ENCODE assay signal across 23 cellular contexts in the genomic region with DNA sequence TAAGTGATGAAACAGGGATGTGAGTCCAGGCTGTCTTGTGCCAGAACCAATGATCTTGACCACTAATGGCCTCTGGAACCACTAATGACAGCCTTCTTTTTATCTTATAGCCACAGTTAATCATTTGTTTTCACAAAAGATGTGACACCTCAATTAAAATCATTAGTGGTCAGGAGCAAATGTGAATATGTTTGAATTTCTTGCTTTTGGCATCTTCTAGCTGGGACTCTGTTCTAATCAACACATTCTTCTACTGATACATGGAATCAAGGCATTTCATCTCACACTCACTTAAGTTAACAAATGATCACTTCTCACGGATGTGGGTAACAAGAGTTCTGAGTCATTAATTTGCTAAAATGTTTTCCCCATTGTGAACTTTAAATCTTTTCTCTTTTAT.
A peak's percentile ranks its signal among the peaks of the same experiment; 100 is the strongest.
DNase-seq lines count a peak whose midpoint lies in the region; ATAC-seq, FAIRE-seq and TF ChIP-seq lines count a peak whose summit lies in the region.
"Had no signal": no experiment of that assay in that cellular context is flagged by ENCODE, and none has a peak within 500 bp of the region (broad histone marks: within the 10 kb centered on the region; RNA-seq: fewer than 3 reads in every experiment).

No MANE protein-coding gene starts in this region.

- 49 to 57% methylated on average over 1 of the region's 1 CpG for WGBS in tibial nerve, 2 donors

- H3K27ac ChIP-seq in tibial nerve, result peak overlapping the region in 3 of 4 donors; percentile 62 to 90 (median 90)
- H3K27ac ChIP-seq: brain microvascular endothelial cell had no signal

- TF ChIP-seq CTCF in tibial nerve (IDR thresholded peaks at IDR 0.05) (no peak), D721Med (IDR thresholded peaks at IDR 0.05; ENCODE audit: insufficient read depth, missing control alignments) (no peak)

- no peaks in the 10 kb centered on the region for H3K27me3 ChIP-seq in tibial nerve
- H3K27me3 ChIP-seq: brain microvascular endothelial cell had no signal

- H3K36me3 ChIP-seq in tibial nerve, result no peaks in the 10 kb centered on the region
- H3K36me3 ChIP-seq: brain microvascular endothelial cell, thoracic aorta had no signal

- no peak for FAIRE-seq in D721Med (lab: Jason Lieb, UNC)
- FAIRE-seq: TTC549 had no signal

- TF ChIP-seq POLR2A in tibial nerve (IDR thresholded peaks at IDR 0.05), result no peak

- peaks cover 27 to 33% of the 10 kb centered on the region in 2 donors for H3K4me1 Mint-ChIP-seq in immature natural killer cell
- H3K4me1 Mint-ChIP-seq: stimulated activated memory B cell treated with anti-CD40 and anti-IgM and Interleukin-4, amounts not matched to agents 10 μg/mL and 1 μg/mL and 100 μg/mL, for 72 hours had no signal

- peak overlapping the region in 3 of 6 donors; percentile 58 to 83 (median 78) for H3K27ac Mint-ChIP-seq in immature natural killer cell
- H3K27ac Mint-ChIP-seq: activated CD8-positive, alpha-beta memory T cell treated with anti-CD3 and anti-CD28 coated beads, Interleukin-2, amount 10 ng/mL, durations not matched to agents 7 days and 5 days; activated naive CD8-positive, alpha-beta T cell; stimulated activated memory B cell treated with anti-CD40 and anti-IgM and Interleukin-4, amounts not matched to agents 10 μg/mL and 1 μg/mL and 100 μg/mL, for 72 hours had no signal

- peaks cover 0 to 51% (median 20%) of the 10 kb centered on the region in 4 donors for H3K4me1 ChIP-seq in tibial nerve

- DNase-seq in GM04504 (ENCODE audit: low read depth), result peak; percentile 57
- peak; percentile 65 for DNase-seq in astrocyte of the hippocampus (ENCODE audit: low read depth, low spot score)
- peak in 2 of 3 donors; percentile 6 to 17 for DNase-seq in immature natural killer cell
- DNase-seq in tibial nerve (ENCODE audit: low spot score in 2 of 2), result no peak
- no peak for DNase-seq in D721Med (ENCODE audit: insufficient read length, low spot score)
- DNase-seq in NCI-H1417 treated with DMSO at 0.1 percent for 48 hours (lab: John Stamatoyannopoulos, UW), result no peak
- DNase-seq: activated CD4-positive, alpha-beta T cell treated with anti-CD3 and anti-CD28 coated beads for 4 hours; activated CD8-positive, alpha-beta memory T cell treated with anti-CD3 and anti-CD28 coated beads, Interleukin-2, amount 10 ng/mL, durations not matched to agents 7 days and 5 days; brain microvascular endothelial cell; cortex of kidney; GF-D8; glutamatergic neuron; HFFc6; KBM-7; NCI-H2029 treated with DMSO at 0.1 percent for 48 hours; NCI-H446; right cardiac atrium; stimulated activated CD4-positive, alpha-beta T cell treated with anti-CD3 and anti-CD28 coated beads, Interleukin-15, amount 100 ng/mL, for 24 hours had no signal

- ATAC-seq in GM21381 (IDR thresholded peaks at IDR 0.05; ENCODE audit: unreplicated experiment), result no peak
- ATAC-seq: activated CD8-positive, alpha-beta memory T cell treated with anti-CD3 and anti-CD28 coated beads, Interleukin-2, amount 10 ng/mL, durations not matched to agents 7 days and 5 days; stimulated activated memory B cell treated with anti-CD40 and anti-IgM and Interleukin-4, amounts not matched to agents 10 μg/mL and 1 μg/mL and 100 μg/mL, for 72 hours had no signal

- H3K27me3 Mint-ChIP-seq in immature natural killer cell (ENCODE audit: low read depth in 3 of 3), result peaks cover 0 to 6% (median 2%) of the 10 kb centered on the region in 3 donors
- H3K27me3 Mint-ChIP-seq: activated naive CD8-positive, alpha-beta T cell had no signal

- peak overlapping the region in 3 of 5 donors; percentile 18 to 75 (median 38) for H3K4me3 Mint-ChIP-seq in immature natural killer cell
- H3K4me3 Mint-ChIP-seq: activated CD8-positive, alpha-beta memory T cell treated with anti-CD3 and anti-CD28 coated beads, Interleukin-2, amount 10 ng/mL, durations not matched to agents 7 days and 5 days; activated naive CD8-positive, alpha-beta T cell; stimulated activated memory B cell treated with anti-CD40 and anti-IgM and Interleukin-4, amounts not matched to agents 10 μg/mL and 1 μg/mL and 100 μg/mL, for 72 hours had no signal

- H3K9me3 ChIP-seq in tibial nerve, result no peaks in the 10 kb centered on the region
- H3K9me3 ChIP-seq: thoracic aorta had no signal

- no peaks in the 10 kb centered on the region for H3K36me3 Mint-ChIP-seq in immature natural killer cell
- H3K36me3 Mint-ChIP-seq: activated CD8-positive, alpha-beta memory T cell treated with anti-CD3 and anti-CD28 coated beads, Interleukin-2, amount 10 ng/mL, durations not matched to agents 7 days and 5 days; activated naive CD8-positive, alpha-beta T cell; stimulated activated memory B cell treated with anti-CD40 and anti-IgM and Interleukin-4, amounts not matched to agents 10 μg/mL and 1 μg/mL and 100 μg/mL, for 72 hours had no signal

- no peak overlapping the region for H3K4me3 ChIP-seq in tibial nerve
- H3K4me3 ChIP-seq: thoracic aorta had no signal

- TF ChIP-seq EP300 in tibial nerve (IDR thresholded peaks at IDR 0.05), result peak in 1 of 2 donors; percentile 17

- peaks cover 0 to 2% (median 0%) of the 10 kb centered on the region in 6 donors for H3K9me3 Mint-ChIP-seq in immature natural killer cell
- H3K9me3 Mint-ChIP-seq: HFFc6; stimulated activated memory B cell treated with anti-CD40 and anti-IgM and Interleukin-4, amounts not matched to agents 10 μg/mL and 1 μg/mL and 100 μg/mL, for 72 hours had no signal

Comparison
In these comparisons a context has a peak if more than half of its experiments do, and no peak if none do; other contexts are left out.
1. DNase-seq: peak in GM04504 (single experiment), astrocyte of the hippocampus (single experiment) and immature natural killer cell (2 of 3); none in tibial nerve (0 of 2), D721Med (single experiment) and NCI-H1417 treated with DMSO at 0.1 percent for 48 hours (single experiment).